8 cellular contexts compared by ENCODE assay signal in genomic region chr18:49021433-49022129, GRCh38.
DNase-seq lines count a peak whose midpoint lies in the region; ATAC-seq lines count a peak whose summit lies in the region.

No MANE protein-coding gene starts in this region.

- intact Hi-C loops in cardiac septum (cut with DNase I) = no loop called here

- no peak for ATAC-seq in HG02763 (IDR thresholded peaks at IDR 0.05; ENCODE audit: unreplicated experiment)

- DNase-seq in NOMO-1 treated with DMSO at 0.1 percent for 48 hours (lab: John Stamatoyannopoulos, UW; ENCODE audit: unreplicated experiment) (peak; percentile 28), NOMO-1 treated with dmso at 0.1 percent for 144 hours (lab: John Stamatoyannopoulos, UW; ENCODE audit: unreplicated experiment) (no peak), NAMALWA (ENCODE audit: low spot score) (peak; percentile 89), cardiac septum (ENCODE audit: low spot score) (peak; percentile 85), 8988T (no peak)
- DNase-seq in activated T-cell treated with anti-CD3 and anti-CD28 coated beads, Interleukin-2, amount 50 U/mL, for 48 hours = peak; percentile 76 to 81
- DNase-seq in stimulated activated CD4-positive, alpha-beta T cell treated with anti-CD3 and anti-CD28 coated beads, Interleukin-12 subunit alpha, Interleukin-12 subunit beta, amount 100 ng/mL, for 4 hours = peak; percentile 37

Comparison
In these comparisons a context has a peak if more than half of its experiments do, and no peak if none do; other contexts are left out.
1. DNase-seq: peak in NOMO-1 treated with DMSO at 0.1 percent for 48 hours (single experiment), NAMALWA (single experiment), activated T-cell treated with anti-CD3 and anti-CD28 coated beads, Interleukin-2, amount 50 U/mL, for 48 hours (2 of 2), cardiac septum (single experiment) and stimulated activated CD4-positive, alpha-beta T cell treated with anti-CD3 and anti-CD28 coated beads, Interleukin-12 subunit alpha, Interleukin-12 subunit beta, amount 100 ng/mL, for 4 hours (single experiment); none in NOMO-1 treated with dmso at 0.1 percent for 144 hours (single experiment) and 8988T (single experiment).